ENCODE assay signal across 18 cellular contexts in the genomic region with DNA sequence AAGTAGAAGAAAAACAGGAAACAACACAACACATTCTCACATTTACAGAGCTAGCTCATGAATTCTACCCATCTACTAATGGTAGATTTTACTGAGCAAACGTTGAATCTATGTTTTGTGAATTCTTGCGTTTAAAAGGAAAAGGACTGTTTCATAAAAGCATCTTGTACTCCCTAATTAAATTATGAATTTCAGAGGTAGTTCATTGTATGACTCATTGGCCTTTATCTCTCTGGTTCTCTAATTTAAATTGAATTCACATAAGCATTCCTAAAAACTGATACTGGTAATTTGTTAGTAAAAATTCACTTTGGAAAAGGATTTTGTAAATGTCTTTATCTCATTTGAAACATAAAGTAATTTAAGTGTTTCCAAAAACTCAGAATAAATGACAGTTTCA.
DNase-seq lines count a peak whose midpoint lies in the region; ATAC-seq, FAIRE-seq and TF ChIP-seq lines count a peak whose summit lies in the region.
"Had no signal": no experiment of that assay in that cellular context is flagged by ENCODE, and none has a peak within 500 bp of the region (broad histone marks: within the 10 kb centered on the region; RNA-seq: fewer than 3 reads in every experiment).

No MANE protein-coding gene starts in this region.

- POLR2A ChIA-PET in IMR-90 (lab: Charles Lee; ENCODE audit: unreplicated experiment): no interaction called here

- dilution Hi-C loops in IMR-90 (cut with HindIII; ENCODE audit: low sequenced_read_pairs, unreplicated experiment): no loop called here

- H4K5ac ChIP-seq in IMR-90 (ENCODE audit: low read depth, low read length): no peak overlapping the region

- no peaks in the 10 kb centered on the region for H3K27me3 ChIP-seq in IMR-90 (ENCODE audit: control insufficient read depth, insufficient read depth, low read length)
- H3K27me3 ChIP-seq: BLaER1 treated with 17β-estradiol and CSF1 and Interleukin-3, amounts not matched to agents 10 nM and 100 nM had no signal

- no peak overlapping the region for H2AK9ac ChIP-seq in IMR-90 (replicated peaks; ENCODE audit: low read depth, low read length, poor library complexity)

- no peak overlapping the region for H4K91ac ChIP-seq in IMR-90 (ENCODE audit: insufficient read depth, low read depth, low read length)

- no peak overlapping the region for H3K18ac ChIP-seq in IMR-90 (ENCODE audit: low read depth, low read length)

- TF ChIP-seq CTCF in IMR-90 (conservative IDR thresholded peaks at IDR 0.05; ENCODE audit: low read depth, low read length): no peak

- H3K56ac ChIP-seq in IMR-90 (ENCODE audit: extremely low read depth, insufficient read depth, low read length): no peak overlapping the region

- H4K8ac ChIP-seq in IMR-90 (ENCODE audit: low read depth in 2 of 2, low read length in 2 of 2): no peak overlapping the region

- H3K4me1 ChIP-seq in IMR-90 (ENCODE audit: control insufficient read depth, insufficient read depth, low read length): no peaks in the 10 kb centered on the region
- H3K4me1 ChIP-seq: A549; BLaER1 treated with 17β-estradiol and CSF1 and Interleukin-3, amounts not matched to agents 10 nM and 100 nM; Caco-2 had no signal

- H3K36me3 ChIP-seq in IMR-90 (ENCODE audit: control insufficient read depth, insufficient read depth, low read length): no peaks in the 10 kb centered on the region
- H3K36me3 ChIP-seq: BLaER1 treated with 17β-estradiol and CSF1 and Interleukin-3, amounts not matched to agents 10 nM and 100 nM had no signal

- no peaks in the 10 kb centered on the region for H3K79me1 ChIP-seq in IMR-90 (ENCODE audit: low read depth in 1 of 2, low read length in 2 of 2)

- no CpG with 5 or more reads among the region's 2 CpGs for WGBS in IMR-90 (ENCODE audit: extremely low coverage in 2 of 2, insufficient read length in 1 of 2), 2 experiments

- TF ChIP-seq POLR2A in IMR-90 (IDR thresholded peaks at IDR 0.05; ENCODE audit: low read depth, low read length): no peak

- no peak for TF ChIP-seq RAD21 in IMR-90 (IDR thresholded peaks at IDR 0.05; ENCODE audit: low read length)

- H3K4ac ChIP-seq in IMR-90 (ENCODE audit: low read depth, low read length): no peak overlapping the region

- H4K20me1 ChIP-seq in IMR-90 (ENCODE audit: insufficient read depth, low read length): no peaks in the 10 kb centered on the region
- H4K20me1 ChIP-seq: BLaER1 treated with 17β-estradiol and CSF1 and Interleukin-3, amounts not matched to agents 10 nM and 100 nM had no signal

- H2BK20ac ChIP-seq in IMR-90 (ENCODE audit: low read depth, low read length): no peak overlapping the region

- no peak overlapping the region for H3K23ac ChIP-seq in IMR-90 (ENCODE audit: low read depth, low read length)

- peak; percentile 89 for FAIRE-seq in TTC549 (lab: Jason Lieb, UNC)
- FAIRE-seq: A549, G401.6, GM12891 had no signal

- no peak overlapping the region for H2BK15ac ChIP-seq in IMR-90 (ENCODE audit: low read depth, low read length)

- CTCF ChIA-PET in IMR-90 (lab: Yijun Ruan, JAX): interaction anchor here (2.0 kb wide), 1 partner anchor 14 kb away, joined by 5 read pairs; no protein-coding TSS in a partner anchor

- no peak for ATAC-seq in IMR-90 (ENCODE audit: low read depth)
- peak; percentile 57; the same call in 2 of the 3 replicates for ATAC-seq in SK-N-SH treated with all-trans-retinoic acid at 6 μM for 48 hours
- no peak for ATAC-seq in HG03432 (IDR thresholded peaks at IDR 0.05; ENCODE audit: unreplicated experiment)
- no peak for ATAC-seq in GM18858 (IDR thresholded peaks at IDR 0.05; ENCODE audit: unreplicated experiment)
- ATAC-seq: A549; CD8-positive, alpha-beta T cell had no signal

- no peak overlapping the region for H3K27ac ChIP-seq in IMR-90 (ENCODE audit: insufficient read depth, low read length)
- H3K27ac ChIP-seq: 22Rv1; A549; BLaER1 treated with 17β-estradiol and CSF1 and Interleukin-3, amounts not matched to agents 10 nM and 100 nM; C4-2B had no signal

- intact Hi-C loops in IMR-90 (cut with micrococcal nuclease): no loop called here

- no peak overlapping the region for H2AK5ac ChIP-seq in IMR-90 (ENCODE audit: low read depth, low read length)

- no peaks in the 10 kb centered on the region for H3K9me3 ChIP-seq in IMR-90 (ENCODE audit: control insufficient read depth, insufficient read depth, low read length)
- H3K9me3 ChIP-seq: A549; BLaER1 treated with 17β-estradiol and CSF1 and Interleukin-3, amounts not matched to agents 10 nM and 100 nM; Caco-2 had no signal

- H3K9me1 ChIP-seq in IMR-90 (ENCODE audit: insufficient read depth, low read length): no peaks in the 10 kb centered on the region

- no peak overlapping the region for H3K14ac ChIP-seq in IMR-90 (replicated peaks; ENCODE audit: low read depth, low read length)

- no peak overlapping the region for H2BK120ac ChIP-seq in IMR-90 (ENCODE audit: low read depth, low read length)

- DNase-seq in IMR-90 (peak; percentile 8), NCI-H774 (lab: John Stamatoyannopoulos, UW) (no peak)
- DNase-seq: Caco-2; Calu3; CD4-positive, alpha-beta T cell; CD8-positive, alpha-beta T cell; DMS79 treated with DMSO at 0.1 percent for 48 hours; GF-D8 had no signal

- H2AFZ ChIP-seq in IMR-90 (replicated peaks; ENCODE audit: low read length, poor library complexity): no peak overlapping the region

- H2BK5ac ChIP-seq in IMR-90 (ENCODE audit: low read depth, low read length, poor library complexity, severe bottlenecking): no peak overlapping the region

- no peak overlapping the region for H3K4me2 ChIP-seq in IMR-90 (ENCODE audit: low read depth, low read length)
- H3K4me2 ChIP-seq: A549; BLaER1 treated with 17β-estradiol and CSF1 and Interleukin-3, amounts not matched to agents 10 nM and 100 nM had no signal

- H3K4me3 ChIP-seq in IMR-90 (ENCODE audit: insufficient read depth, low read depth, low read length): no peak overlapping the region
- H3K4me3 ChIP-seq: A549; BLaER1 treated with 17β-estradiol and CSF1 and Interleukin-3, amounts not matched to agents 10 nM and 100 nM had no signal

- BruUV-seq in IMR-90 (replicated peaks; lab: Mats Ljungman, UMichigan): no TSS peak

- H3K9ac ChIP-seq in IMR-90 (ENCODE audit: low read depth, low read length): no peak overlapping the region
- H3K9ac ChIP-seq: BLaER1 treated with 17β-estradiol and CSF1 and Interleukin-3, amounts not matched to agents 10 nM and 100 nM had no signal

- in situ Hi-C loops in IMR-90 (cut with MboI; ENCODE audit: low sequenced_read_pairs): no loop called here

TF ChIP-seq in IMR-90, 13 proteins besides CTCF, POLR2A, EP300 and RAD21 (continues in another document):
- TF ChIP-seq, protein P1, sequence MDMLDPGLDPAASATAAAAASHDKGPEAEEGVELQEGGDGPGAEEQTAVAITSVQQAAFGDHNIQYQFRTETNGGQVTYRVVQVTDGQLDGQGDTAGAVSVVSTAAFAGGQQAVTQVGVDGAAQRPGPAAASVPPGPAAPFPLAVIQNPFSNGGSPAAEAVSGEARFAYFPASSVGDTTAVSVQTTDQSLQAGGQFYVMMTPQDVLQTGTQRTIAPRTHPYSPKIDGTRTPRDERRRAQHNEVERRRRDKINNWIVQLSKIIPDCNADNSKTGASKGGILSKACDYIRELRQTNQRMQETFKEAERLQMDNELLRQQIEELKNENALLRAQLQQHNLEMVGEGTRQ (IDR thresholded peaks at IDR 0.05; ENCODE audit: low read depth, low read length): no peak
- TF ChIP-seq BHLHE40 (IDR thresholded peaks at IDR 0.05; ENCODE audit: low read depth, low read length) (no peak), MAZ (IDR thresholded peaks at IDR 0.05; ENCODE audit: borderline replicate concordance, low read depth, low read length) (no peak), CHD1 (IDR thresholded peaks at IDR 0.05; ENCODE audit: low read depth, low read length) (no peak), CEBPB (IDR thresholded peaks at IDR 0.05; ENCODE audit: low read depth, low read length) (no peak), MAFK (IDR thresholded peaks at IDR 0.05; ENCODE audit: low read depth, low read length) (no peak), RCOR1 (IDR thresholded peaks at IDR 0.05; ENCODE audit: insufficient replicate concordance, low read length) (no peak), MXI1 (IDR thresholded peaks at IDR 0.05; ENCODE audit: borderline replicate concordance, low read depth, low read length) (no peak)

TF ChIP-seq in SK-N-SH treated with all-trans-retinoic acid at 6 μM for 48 hours, 23 proteins besides CTCF, POLR2A, EP300 and RAD21 (continues in another document):
- no peak for TF ChIP-seq PPARA (CRISPR knock-in tag; IDR thresholded peaks at IDR 0.05; ENCODE audit: borderline replicate concordance)
- TF ChIP-seq SNAI2 (CRISPR knock-in tag; IDR thresholded peaks at IDR 0.05): no peak
- no peak for TF ChIP-seq ZFP30 (CRISPR knock-in tag; IDR thresholded peaks at IDR 0.05)
- TF ChIP-seq, protein P2, sequence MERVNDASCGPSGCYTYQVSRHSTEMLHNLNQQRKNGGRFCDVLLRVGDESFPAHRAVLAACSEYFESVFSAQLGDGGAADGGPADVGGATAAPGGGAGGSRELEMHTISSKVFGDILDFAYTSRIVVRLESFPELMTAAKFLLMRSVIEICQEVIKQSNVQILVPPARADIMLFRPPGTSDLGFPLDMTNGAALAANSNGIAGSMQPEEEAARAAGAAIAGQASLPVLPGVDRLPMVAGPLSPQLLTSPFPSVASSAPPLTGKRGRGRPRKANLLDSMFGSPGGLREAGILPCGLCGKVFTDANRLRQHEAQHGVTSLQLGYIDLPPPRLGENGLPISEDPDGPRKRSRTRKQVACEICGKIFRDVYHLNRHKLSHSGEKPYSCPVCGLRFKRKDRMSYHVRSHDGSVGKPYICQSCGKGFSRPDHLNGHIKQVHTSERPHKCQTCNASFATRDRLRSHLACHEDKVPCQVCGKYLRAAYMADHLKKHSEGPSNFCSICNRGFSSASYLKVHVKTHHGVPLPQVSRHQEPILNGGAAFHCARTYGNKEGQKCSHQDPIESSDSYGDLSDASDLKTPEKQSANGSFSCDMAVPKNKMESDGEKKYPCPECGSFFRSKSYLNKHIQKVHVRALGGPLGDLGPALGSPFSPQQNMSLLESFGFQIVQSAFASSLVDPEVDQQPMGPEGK (CRISPR knock-in tag; IDR thresholded peaks at IDR 0.05; ENCODE audit: borderline replicate concordance): no peak
- TF ChIP-seq ARNTL (CRISPR knock-in tag; IDR thresholded peaks at IDR 0.05; ENCODE audit: borderline replicate concordance, low read depth): no peak
